Comparison of ENCODE assay signal across 1 cellular context in genomic region chr3:155805802-155806618, GRCh38.
TF ChIP-seq lines count a peak whose summit lies in the region.

Gene C3orf33 (minus strand): TSS chr3:155806278. CDS start chr3:155806252, 26 bp downstream.

TF ChIP-seq in HepG2, 621 proteins besides CTCF, POLR2A, EP300 and RAD21 (continued from another document and continues in another):
- TF ChIP-seq ZBTB40 (IDR thresholded peaks at IDR 0.05): no peak
- 0 out of 2 replicates have a peak, but pooled peaks have one; percentile 33 for TF ChIP-seq ZBTB40 (CRISPR knock-in tag; IDR thresholded peaks at IDR 0.05)
- no peak for TF ChIP-seq TSC22D2 (CRISPR knock-in tag; IDR thresholded peaks at IDR 0.05; ENCODE audit: borderline replicate concordance)
- TF ChIP-seq MED1 (CRISPR knock-in tag; IDR thresholded peaks at IDR 0.05): peak; percentile 51
- TF ChIP-seq YEATS2 (CRISPR knock-in tag; IDR thresholded peaks at IDR 0.05; ENCODE audit: borderline replicate concordance): no peak
- TF ChIP-seq NFYC (CRISPR knock-in tag; IDR thresholded peaks at IDR 0.05): no peak
- no peak for TF ChIP-seq ZNF577 (CRISPR knock-in tag; IDR thresholded peaks at IDR 0.05; ENCODE audit: borderline replicate concordance, low read depth)
- TF ChIP-seq PHF20 (CRISPR knock-in tag; IDR thresholded peaks at IDR 0.05): peak; percentile 50; the same call in 1 of the 2 replicates
- TF ChIP-seq KLF16 (CRISPR knock-in tag; IDR thresholded peaks at IDR 0.05): no peak; a peak in 1 of 4 replicates
- TF ChIP-seq ZNF609 (CRISPR knock-in tag; IDR thresholded peaks at IDR 0.05; ENCODE audit: borderline replicate concordance): no peak
- no peak for TF ChIP-seq LBX2 (CRISPR knock-in tag; IDR thresholded peaks at IDR 0.05; ENCODE audit: borderline replicate concordance)
- no peak for TF ChIP-seq ZNF207 (IDR thresholded peaks at IDR 0.05; ENCODE audit: borderline replicate concordance)
- TF ChIP-seq HBP1 (CRISPR knock-in tag; IDR thresholded peaks at IDR 0.05; ENCODE audit: low read depth): peak; percentile 83
- no peak for TF ChIP-seq HOXA7 (CRISPR knock-in tag; IDR thresholded peaks at IDR 0.05)
- TF ChIP-seq ZNF280B (CRISPR knock-in tag; IDR thresholded peaks at IDR 0.05; ENCODE audit: borderline replicate concordance): 0 out of 2 replicates have a peak, but pooled peaks have one; percentile 22
- no peak for TF ChIP-seq ZKSCAN1 (IDR thresholded peaks at IDR 0.05; ENCODE audit: low read length)
- TF ChIP-seq ZNF772 (CRISPR knock-in tag; IDR thresholded peaks at IDR 0.05): peak; percentile 79; the same call in 1 of the 2 replicates
- TF ChIP-seq BCLAF1 (IDR thresholded peaks at IDR 0.05): no peak
- TF ChIP-seq PAWR (CRISPR knock-in tag; IDR thresholded peaks at IDR 0.05; ENCODE audit: borderline replicate concordance): no peak
- no peak for TF ChIP-seq SMARCE1 (IDR thresholded peaks at IDR 0.05; ENCODE audit: borderline replicate concordance)
- no peak for TF ChIP-seq CENPT (CRISPR knock-in tag; IDR thresholded peaks at IDR 0.05; ENCODE audit: low read depth)
- TF ChIP-seq ZNF768 (CRISPR knock-in tag; IDR thresholded peaks at IDR 0.05): peak; percentile 75; the same call in 1 of the 2 replicates
- TF ChIP-seq ZNF550 (CRISPR knock-in tag; IDR thresholded peaks at IDR 0.05; ENCODE audit: borderline replicate concordance): 0 out of 2 replicates have a peak, but pooled peaks have one; percentile 37
- 0 out of 2 replicates have a peak, but pooled peaks have one; percentile 34 for TF ChIP-seq ZBTB26 (CRISPR knock-in tag; IDR thresholded peaks at IDR 0.05; ENCODE audit: borderline replicate concordance)
- no peak for TF ChIP-seq RBM22 (optimal IDR thresholded peaks at IDR 0.05; ENCODE audit: low read length)
- no peak for TF ChIP-seq PCBP1 (IDR thresholded peaks at IDR 0.05; ENCODE audit: borderline replicate concordance, low read depth, low read length)
- TF ChIP-seq ARNTL (CRISPR knock-in tag; IDR thresholded peaks at IDR 0.05): peak; percentile 49
- TF ChIP-seq RXRA (CRISPR knock-in tag; IDR thresholded peaks at IDR 0.05): peak; percentile 46; the same call in 1 of the 2 replicates
- peak; percentile 35 for TF ChIP-seq AGO2 (optimal IDR thresholded peaks at IDR 0.05; ENCODE audit: low read depth, low read length)
- peak; percentile 80; the same call in 1 of the 2 replicates for TF ChIP-seq FLYWCH1 (CRISPR knock-in tag; IDR thresholded peaks at IDR 0.05)
- TF ChIP-seq ATF7 (IDR thresholded peaks at IDR 0.05): no peak
- TF ChIP-seq ATF7 (CRISPR knock-in tag; IDR thresholded peaks at IDR 0.05): no peak
- TF ChIP-seq ZNF44 (CRISPR knock-in tag; IDR thresholded peaks at IDR 0.05): no peak
- peak; percentile 83 for TF ChIP-seq UBTF (CRISPR knock-in tag; IDR thresholded peaks at IDR 0.05)
